Comparison of ENCODE assay signal across 8 cellular contexts in genomic region chrX:64206556-64207162, GRCh38. TPM values are rescaled to one million over a fixed set of nuclear protein-coding genes. Genes with fewer than 3 reads are reported as not detected.
DNase-seq lines count a peak whose midpoint lies in the region; ATAC-seq and TF ChIP-seq lines count a peak whose summit lies in the region.

No MANE protein-coding gene starts in this region.

- peaks cover 11% of the 10 kb centered on the region; the same call in 1 of the 2 replicates for H3K4me1 ChIP-seq in SJSA1 (replicated peaks)
- peaks cover 12% of the 10 kb centered on the region for H3K4me1 ChIP-seq in rectal smooth muscle tissue (ENCODE audit: control insufficient read depth, insufficient read depth, low read length)

- H3K9me3 ChIP-seq in SJSA1 (replicated peaks): no peaks in the 10 kb centered on the region

- peak overlapping the region; percentile 46; the same call in 1 of the 2 replicates for H3K4me3 ChIP-seq in GM08714 (ENCODE audit: low read length)
- peak overlapping the region; percentile 72 for H3K4me3 ChIP-seq in SJSA1
- H3K4me3 ChIP-seq in fibroblast of the aortic adventitia (ENCODE audit: low read depth, low read length): peak overlapping the region; percentile 74
- H3K4me3 ChIP-seq in rectal smooth muscle tissue (ENCODE audit: low read length): peak overlapping the region; percentile 76

- DNase-seq in SJSA1 (ENCODE audit: low read depth in 1 of 2, low spot score in 2 of 2): no peak
- peak; percentile 73 for DNase-seq in fibroblast of the aortic adventitia (ENCODE audit: low read depth)
- DNase-seq in pons (ENCODE audit: low spot score): no peak
- no peak for DNase-seq in NCI-H1105 (lab: John Stamatoyannopoulos, UW)

- TF ChIP-seq CTCF in fibroblast of the aortic adventitia (IDR thresholded peaks at IDR 0.05; ENCODE audit: insufficient read depth, low read length): no peak

- H3K27ac ChIP-seq in SJSA1 (peak overlapping the region; percentile 77), rectal smooth muscle tissue (ENCODE audit: low read depth, low read length) (peak overlapping the region; percentile 89)

- no peak for ATAC-seq in HG03039 (IDR thresholded peaks at IDR 0.05; ENCODE audit: unreplicated experiment)
- ATAC-seq in HG03280 (IDR thresholded peaks at IDR 0.05; ENCODE audit: unreplicated experiment): no peak

- H3K27me3 ChIP-seq in SJSA1 (replicated peaks) (no peaks in the 10 kb centered on the region), rectal smooth muscle tissue (ENCODE audit: control insufficient read depth, insufficient read depth, low read length) (no peaks in the 10 kb centered on the region)

- H3K9ac ChIP-seq in rectal smooth muscle tissue (ENCODE audit: low read length): peak overlapping the region; percentile 51

- no peaks in the 10 kb centered on the region for H3K36me3 ChIP-seq in SJSA1
- H3K36me3 ChIP-seq in rectal smooth muscle tissue (ENCODE audit: control insufficient read depth, insufficient read depth, low read length): no peaks in the 10 kb centered on the region

RNA-seq across cellular contexts. Expression of gene AMER1, which starts 1.2 kb away (rescaled TPM):
- 2.3 and 3.4 TPM in 2 replicates for total RNA-seq in SJSA1 (2014; rRNA removed; shearing (Covaris generic))
- total RNA-seq in fibroblast of the aortic adventitia (ENCODE audit: low replicate concordance): 2.0 and 3.6 TPM in 2 replicates

RNA-seq across cellular contexts. Expression of gene ASB12, which starts 23.7 kb away (rescaled TPM):
- total RNA-seq in SJSA1 (2014; rRNA removed; shearing (Covaris generic)): not detected in 2 replicates
- total RNA-seq in fibroblast of the aortic adventitia (ENCODE audit: low replicate concordance): not detected in 2 replicates
